ENCODE assay signal across 8 cellular contexts in the genomic region with DNA sequence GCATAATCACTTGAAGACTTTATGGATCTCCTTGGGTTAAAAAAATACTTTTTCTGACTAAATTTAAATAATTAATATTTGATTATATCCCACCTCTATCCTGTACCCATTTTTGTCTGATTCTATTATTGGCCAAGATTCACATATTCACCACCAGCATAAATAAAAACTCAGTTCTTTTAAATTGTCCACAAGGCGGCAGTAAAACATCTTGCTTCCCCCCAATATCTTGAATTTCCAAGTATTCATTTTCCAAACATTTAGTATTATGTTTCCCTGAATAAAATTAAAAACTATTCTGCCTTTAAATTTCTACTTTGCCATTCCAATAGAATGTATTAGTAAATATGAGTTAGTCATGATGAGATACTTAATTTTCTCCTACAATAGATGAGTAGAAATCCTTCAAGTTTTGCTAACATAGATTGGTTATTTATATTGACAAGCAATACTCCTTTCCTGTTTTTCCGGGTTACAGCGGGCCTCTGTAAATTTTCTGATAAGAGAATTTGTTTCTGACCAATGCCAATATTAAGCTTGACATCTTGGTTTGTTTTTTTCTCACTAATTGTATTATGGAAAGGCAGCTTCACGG.
DNase-seq lines count a peak whose midpoint lies in the region; ATAC-seq and TF ChIP-seq lines count a peak whose summit lies in the region.

No MANE protein-coding gene starts in this region.

- intact Hi-C loops in heart right ventricle (cut with DNase I): loop anchor here in 5 of 10 donors (2.0 to 10.0 kb wide), 6 partner anchors 774 to 1124 kb away; no protein-coding TSS in a partner anchor
- intact Hi-C loops in Right ventricle myocardium inferior (cut with DNase I): loop anchor here (2.0 kb wide), 1 partner anchor 1122 kb away; no protein-coding TSS in a partner anchor

- DNase-seq in heart right ventricle (no peak), Right ventricle myocardium inferior (ENCODE audit: missing footprints) (no peak), RWPE2 (ENCODE audit: low spot score) (no peak), foreskin fibroblast (peak; percentile 7 to 53), suprapubic skin (ENCODE audit: low spot score in 2 of 2) (no peak), KG1 (lab: John Stamatoyannopoulos, UW) (no peak), T-helper 17 cell (no peak)
- DNase-seq in activated CD4-positive, alpha-beta T cell treated with anti-CD3 and anti-CD28 coated beads for 4 hours: no peak

- peaks cover 2% of the 10 kb centered on the region for H3K36me3 Mint-ChIP-seq in T-helper 17 cell (ENCODE audit: low read depth)

- H3K27ac Mint-ChIP-seq in T-helper 17 cell: no peak overlapping the region

- ATAC-seq in heart right ventricle: no peak
- no peak for ATAC-seq in Right ventricle myocardium inferior
- ATAC-seq in RWPE2 (ENCODE audit: low read depth): no peak
- no peak for ATAC-seq in T-helper 17 cell

- no peaks in the 10 kb centered on the region for H3K9me3 ChIP-seq in heart right ventricle
- no peaks in the 10 kb centered on the region for H3K9me3 ChIP-seq in RWPE2 (ENCODE audit: severe bottlenecking)
- H3K9me3 ChIP-seq in suprapubic skin: no peaks in the 10 kb centered on the region
- no peaks in the 10 kb centered on the region for H3K9me3 ChIP-seq in T-helper 17 cell (ENCODE audit: control insufficient read depth, low read length, poor library complexity, severe bottlenecking)

- no peak overlapping the region for H3K4me3 Mint-ChIP-seq in T-helper 17 cell

- H3K4me1 ChIP-seq in heart right ventricle: no peaks in the 10 kb centered on the region
- no peaks in the 10 kb centered on the region for H3K4me1 ChIP-seq in RWPE2 (ENCODE audit: insufficient read depth, poor library complexity, severe bottlenecking)
- no peaks in the 10 kb centered on the region for H3K4me1 ChIP-seq in suprapubic skin

- no peak for TF ChIP-seq POLR2A in suprapubic skin (IDR thresholded peaks at IDR 0.05)

- no peak overlapping the region for H3K27ac ChIP-seq in heart right ventricle
- H3K27ac ChIP-seq in RWPE2 (ENCODE audit: poor library complexity, severe bottlenecking): no peak overlapping the region
- H3K27ac ChIP-seq in suprapubic skin: no peak overlapping the region

- peaks cover 0 to 10% (median 4%) of the 10 kb centered on the region in 7 donors for H3K27me3 ChIP-seq in heart right ventricle
- peaks cover 25% of the 10 kb centered on the region for H3K27me3 ChIP-seq in RWPE2 (ENCODE audit: insufficient read depth, poor library complexity, severe bottlenecking)
- no peaks in the 10 kb centered on the region for H3K27me3 ChIP-seq in suprapubic skin

- H3K27me3 Mint-ChIP-seq in T-helper 17 cell: peaks cover 37% of the 10 kb centered on the region

- H3K36me3 ChIP-seq in heart right ventricle (no peaks in the 10 kb centered on the region), RWPE2 (ENCODE audit: low read depth) (no peaks in the 10 kb centered on the region), suprapubic skin (no peaks in the 10 kb centered on the region)

- TF ChIP-seq CTCF in heart right ventricle (IDR thresholded peaks at IDR 0.05) (peak in 8 of 9 donors; percentile 31 to 70 (median 58)), RWPE2 (IDR thresholded peaks at IDR 0.05; ENCODE audit: poor library complexity, severe bottlenecking) (peak; percentile 89), foreskin fibroblast (IDR thresholded peaks at IDR 0.05; ENCODE audit: low read depth, low read length) (peak; percentile 55), suprapubic skin (IDR thresholded peaks at IDR 0.05) (peak; percentile 24 to 31)

- H3K4me3 ChIP-seq in heart right ventricle: no peak overlapping the region
- no peak overlapping the region for H3K4me3 ChIP-seq in RWPE2 (ENCODE audit: severe bottlenecking)
- H3K4me3 ChIP-seq in foreskin fibroblast (ENCODE audit: low read depth in 1 of 2, low read length in 2 of 2): no peak overlapping the region
- no peak overlapping the region for H3K4me3 ChIP-seq in suprapubic skin

- H3K4me1 Mint-ChIP-seq in T-helper 17 cell: no peaks in the 10 kb centered on the region

- 40 to 45% methylated on average over 4 of the region's 4 CpGs for WGBS in heart right ventricle, 2 donors
- 50% methylated on average over 4 of the region's 4 CpGs for WGBS in suprapubic skin

- TF ChIP-seq EP300 in suprapubic skin (IDR thresholded peaks at IDR 0.05): no peak

Comparison
In these comparisons a context has a peak if more than half of its experiments do, and no peak if none do; other contexts are left out.
1. DNase-seq: peak in foreskin fibroblast (2 of 2); none in heart right ventricle (0 of 2), Right ventricle myocardium inferior (single experiment), RWPE2 (single experiment), suprapubic skin (0 of 2), KG1 (single experiment), T-helper 17 cell (0 of 3) and activated CD4-positive, alpha-beta T cell treated with anti-CD3 and anti-CD28 coated beads for 4 hours (0 of 2).
2. CTCF ChIP-seq: peak in every context shown above with its lines; median percentile 89 in RWPE2; 58 in heart right ventricle; 55 in foreskin fibroblast; 28 in suprapubic skin.